Comparison of ENCODE assay signal across 21 cellular contexts in genomic region chr15:31297221-31297879, GRCh38. TPM values are rescaled to one million over a fixed set of nuclear protein-coding genes. Genes with fewer than 3 reads are reported as not detected.
DNase-seq lines count a peak whose midpoint lies in the region; ATAC-seq, FAIRE-seq and TF ChIP-seq lines count a peak whose summit lies in the region.
"Had no signal": no experiment of that assay in that cellular context is flagged by ENCODE, and none has a peak within 500 bp of the region (broad histone marks: within the 10 kb centered on the region; RNA-seq: fewer than 3 reads in every experiment).

No MANE protein-coding gene starts in this region.

- no peak overlapping the region for H3K14ac ChIP-seq in trophoblast cell (ENCODE audit: low read length)

- no peak for DNase-seq in MCF 10A (ENCODE audit: unreplicated experiment)
- no peak for DNase-seq in mammary epithelial cell
- no peak for DNase-seq in hepatocyte (ENCODE audit: low spot score)
- DNase-seq in pancreas: peak in 1 of 6 donors; percentile 51
- DNase-seq in trophoblast cell: no peak
- DNase-seq in inferior parietal cortex (ENCODE audit: extremely low spot score): no peak
- DNase-seq: activated CD4-positive, alpha-beta T cell treated with anti-CD3 and anti-CD28 coated beads, Interleukin-2, amount 50 U/mL, for 4 hours; activated naive CD8-positive, alpha-beta T cell treated with anti-CD3 and anti-CD28 coated beads, Interleukin-2, amount 10 ng/mL, durations not matched to agents 7 days and 5 days; CD4-positive, alpha-beta T cell; DMS79 treated with DMSO at 0.1 percent for 48 hours; effector memory CD4-positive, alpha-beta T cell; Karpas-422; NCI-H1105 treated with DMSO at 0.1 percent for 48 hours; RPMI8226; tibial artery had no signal

- H3K4me3 ChIP-seq in mammary epithelial cell (replicated peaks in 1 of 3; ENCODE audit: insufficient read depth in 1 of 3, low read depth in 2 of 3, low read length in 3 of 3) (no peak overlapping the region), hepatocyte (no peak overlapping the region), pancreas (no peak overlapping the region), trophoblast cell (ENCODE audit: low read depth, low read length) (no peak overlapping the region)
- H3K4me3 ChIP-seq: heart right ventricle, tibial artery had no signal

- H3K36me3 ChIP-seq in mammary epithelial cell (ENCODE audit: insufficient read depth, low read length): no peaks in the 10 kb centered on the region
- H3K36me3 ChIP-seq in hepatocyte (replicated peaks; ENCODE audit: insufficient read depth, low read depth): no peaks in the 10 kb centered on the region
- H3K36me3 ChIP-seq in pancreas: no peaks in the 10 kb centered on the region
- H3K36me3 ChIP-seq in trophoblast cell (ENCODE audit: control insufficient read depth in 1 of 2, insufficient read depth in 2 of 2, low read length in 2 of 2): no peaks in the 10 kb centered on the region
- H3K36me3 ChIP-seq: heart right ventricle, tibial artery had no signal

- dilution Hi-C loops in mammary epithelial cell (cut with HindIII; ENCODE audit: low sequenced_read_pairs): no loop called here

- CTCF ChIA-PET in MCF 10A (lab: Yijun Ruan, JAX) (interaction anchor here (0.5 to 1.3 kb wide), 5 partner anchors 13 to 459 kb away, joined by 3 read pairs; no protein-coding TSS in a partner anchor), mammary epithelial cell (lab: Charles Lee; ENCODE audit: low non-redundant PET) (no interaction called here)

- peaks cover 14% of the 10 kb centered on the region for H3K4me1 Mint-ChIP-seq in MCF 10A (ENCODE audit: insufficient read depth, unreplicated experiment)

- H3K4ac ChIP-seq in trophoblast cell (ENCODE audit: low read depth, low read length): no peak overlapping the region

- no peak overlapping the region for H3K9ac ChIP-seq in mammary epithelial cell (ENCODE audit: insufficient read depth, low read length)
- no peak overlapping the region for H3K9ac ChIP-seq in trophoblast cell (ENCODE audit: low read length)
- H3K9ac ChIP-seq: parathyroid adenoma had no signal

- peaks cover 6% of the 10 kb centered on the region for H3K36me3 Mint-ChIP-seq in MCF 10A (ENCODE audit: insufficient read depth, unreplicated experiment)
- H3K36me3 Mint-ChIP-seq: activated naive CD8-positive, alpha-beta T cell treated with anti-CD3 and anti-CD28 coated beads, Interleukin-2, amount 10 ng/mL, durations not matched to agents 7 days and 5 days had no signal

- H3K4me1 ChIP-seq in mammary epithelial cell (ENCODE audit: insufficient read depth, low read length) (no peaks in the 10 kb centered on the region), hepatocyte (ENCODE audit: insufficient read depth) (peaks cover 18% of the 10 kb centered on the region), pancreas (peaks cover 0 to 16% (median 12%) of the 10 kb centered on the region in 3 donors), trophoblast cell (ENCODE audit: control insufficient read depth in 1 of 2, insufficient read depth in 2 of 2, low read length in 2 of 2) (no peaks in the 10 kb centered on the region)
- H3K4me1 ChIP-seq: parathyroid adenoma had no signal

- peak overlapping the region; percentile 58 for H3K4me3 Mint-ChIP-seq in MCF 10A (ENCODE audit: unreplicated experiment)
- H3K4me3 Mint-ChIP-seq: activated naive CD8-positive, alpha-beta T cell treated with anti-CD3 and anti-CD28 coated beads, Interleukin-2, amount 10 ng/mL, durations not matched to agents 7 days and 5 days; CD4-positive, alpha-beta T cell had no signal

- no peak overlapping the region for H2BK120ac ChIP-seq in trophoblast cell (ENCODE audit: insufficient read depth, low read length, poor library complexity)

- H3K9me2 ChIP-seq in hepatocyte (replicated peaks; ENCODE audit: insufficient read depth): no peaks in the 10 kb centered on the region

- H3K79me2 ChIP-seq in mammary epithelial cell (ENCODE audit: insufficient read depth, low read length) (no peaks in the 10 kb centered on the region), hepatocyte (no peaks in the 10 kb centered on the region), trophoblast cell (ENCODE audit: control insufficient read depth, insufficient read depth, low read length, poor library complexity) (no peaks in the 10 kb centered on the region)
- H3K79me2 ChIP-seq: parathyroid adenoma had no signal

- FAIRE-seq in pancreas (lab: Jason Lieb, UNC): no peak
- FAIRE-seq: GM18507, keratinocyte had no signal

- no peak overlapping the region for H2BK5ac ChIP-seq in trophoblast cell (ENCODE audit: low read depth, low read length, poor library complexity)

- H3K9me3 Mint-ChIP-seq in MCF 10A (ENCODE audit: unreplicated experiment): no peaks in the 10 kb centered on the region
- H3K9me3 Mint-ChIP-seq: activated naive CD8-positive, alpha-beta T cell treated with anti-CD3 and anti-CD28 coated beads, Interleukin-2, amount 10 ng/mL, durations not matched to agents 7 days and 5 days; CD4-positive, alpha-beta T cell had no signal

- peak overlapping the region; percentile 35 for H3K27ac Mint-ChIP-seq in MCF 10A (ENCODE audit: low read depth, unreplicated experiment)
- H3K27ac Mint-ChIP-seq: activated naive CD8-positive, alpha-beta T cell treated with anti-CD3 and anti-CD28 coated beads, Interleukin-2, amount 10 ng/mL, durations not matched to agents 7 days and 5 days; CD4-positive, alpha-beta T cell had no signal

- H3K23ac ChIP-seq in trophoblast cell (ENCODE audit: low read length): no peak overlapping the region

- H4K20me1 ChIP-seq in mammary epithelial cell (ENCODE audit: insufficient read depth, low read length) (no peaks in the 10 kb centered on the region), hepatocyte (ENCODE audit: insufficient read depth, poor library complexity, severe bottlenecking) (no peaks in the 10 kb centered on the region)

- H3K27me3 Mint-ChIP-seq in MCF 10A (ENCODE audit: insufficient read depth, unreplicated experiment): peaks cover 12% of the 10 kb centered on the region

- H2AK5ac ChIP-seq in trophoblast cell (ENCODE audit: low read length): no peak overlapping the region

- H3K79me1 ChIP-seq in trophoblast cell (ENCODE audit: low read length): no peaks in the 10 kb centered on the region

- H4K8ac ChIP-seq in trophoblast cell (ENCODE audit: low read depth, low read length): no peak overlapping the region

- TF ChIP-seq CTCF in MCF 10A (IDR thresholded peaks at IDR 0.05; ENCODE audit: unreplicated experiment) (no peak), mammary epithelial cell (conservative IDR thresholded peaks at IDR 0.05 in 1 of 2, IDR thresholded peaks at IDR 0.05 in 1 of 2; ENCODE audit: extremely low read depth in 1 of 2, insufficient read depth in 1 of 2, low read depth in 1 of 2, low read length in 2 of 2) (no peak), hepatocyte (IDR thresholded peaks at IDR 0.05; ENCODE audit: poor library complexity) (no peak), pancreas (IDR thresholded peaks at IDR 0.05) (no peak)

- H3K9me3 ChIP-seq in mammary epithelial cell (replicated peaks; ENCODE audit: insufficient read depth, low read length) (no peaks in the 10 kb centered on the region), hepatocyte (ENCODE audit: low read depth) (no peaks in the 10 kb centered on the region), pancreas (no peaks in the 10 kb centered on the region), trophoblast cell (ENCODE audit: insufficient read depth, low read depth, low read length) (peaks cover 2% of the 10 kb centered on the region)
- H3K9me3 ChIP-seq: heart right ventricle, tibial artery had no signal

- no peaks in the 10 kb centered on the region for H3K27me3 ChIP-seq in mammary epithelial cell (ENCODE audit: insufficient read depth, low read length)
- H3K27me3 ChIP-seq in hepatocyte: no peaks in the 10 kb centered on the region
- no peaks in the 10 kb centered on the region for H3K27me3 ChIP-seq in pancreas
- H3K27me3 ChIP-seq in trophoblast cell (ENCODE audit: insufficient read depth, low read length): no peaks in the 10 kb centered on the region
- H3K27me3 ChIP-seq: heart right ventricle had no signal

- H4K91ac ChIP-seq in trophoblast cell (ENCODE audit: low read depth, low read length): no peak overlapping the region

- H3K27ac ChIP-seq in mammary epithelial cell (ENCODE audit: insufficient read depth, low read depth, low read length) (no peak overlapping the region), hepatocyte (peak overlapping the region; percentile 63), pancreas (peak overlapping the region in 3 of 4 donors; percentile 55 to 80 (median 57)), trophoblast cell (ENCODE audit: low read depth, low read length) (no peak overlapping the region)
- H3K27ac ChIP-seq: heart right ventricle, parathyroid adenoma, tibial artery had no signal

- POLR2A ChIA-PET in MCF 10A (lab: Yijun Ruan, JAX): interaction anchor here (0.9 to 1.2 kb wide), 3 partner anchors 29 to 82 kb away, joined by 3 to 5 read pairs (median 4); no protein-coding TSS in a partner anchor

- WGBS in mammary epithelial cell (ENCODE audit: low coverage, missing lambda C conversion rate): 79% methylated on average over 10 of the region's 10 CpGs
- 76% methylated on average over 10 of the region's 10 CpGs for WGBS in hepatocyte (ENCODE audit: low lambda C conversion rate, missing lambda C conversion rate)
- 71 to 77% methylated on average over 10 of the region's 10 CpGs for WGBS in pancreas, 2 donors
- WGBS in trophoblast cell (ENCODE audit: extremely low coverage, insufficient coverage, insufficient read length): no CpG with 5 or more reads among the region's 10 CpGs

- H2BK12ac ChIP-seq in trophoblast cell (ENCODE audit: low read length): no peak overlapping the region

- ATAC-seq in pancreas (no peak), GM18867 (IDR thresholded peaks at IDR 0.05; ENCODE audit: unreplicated experiment) (no peak), HG03378 (IDR thresholded peaks at IDR 0.05; ENCODE audit: unreplicated experiment) (no peak)

- H2AFZ ChIP-seq in mammary epithelial cell (ENCODE audit: low read depth, low read length) (no peak overlapping the region), hepatocyte (no peak overlapping the region), trophoblast cell (ENCODE audit: insufficient read depth, low read length, poor library complexity) (no peak overlapping the region)

- H4K12ac ChIP-seq in trophoblast cell (ENCODE audit: low read depth, low read length): no peak overlapping the region

- in situ Hi-C loops in mammary epithelial cell (cut with MboI; ENCODE audit: low sequenced_read_pairs in 2 of 2): no loop called here

- BruUV-seq in MCF 10A (replicated peaks; lab: Mats Ljungman, UMichigan) (no TSS peak), mammary epithelial cell (replicated peaks; lab: Mats Ljungman, UMichigan) (no TSS peak)

- no peak overlapping the region for H3K18ac ChIP-seq in trophoblast cell (ENCODE audit: low read length)

- no peak overlapping the region for H3K4me2 ChIP-seq in mammary epithelial cell (ENCODE audit: insufficient read depth, low read depth, low read length)
- peak overlapping the region; percentile 12 for H3K4me2 ChIP-seq in hepatocyte
- no peak overlapping the region for H3K4me2 ChIP-seq in trophoblast cell (ENCODE audit: low read length)

- intact Hi-C loops in MCF 10A (cut with micrococcal nuclease) (no loop called here), mammary epithelial cell (cut with micrococcal nuclease) (no loop called here), pancreas (cut with DNase I) (no loop called here)

RNA-seq across cellular contexts. Expression of gene KLF13, which starts 29.3 kb away (rescaled TPM):
- total RNA-seq in MCF 10A (2022): 83.1 and 110 TPM in 2 replicates
- 10 to 100 TPM; 49.8 to 62.3 TPM for total RNA-seq in mammary epithelial cell
- 25.1 TPM for polyA plus RNA-seq in mammary epithelial cell
- 40.5 TPM for polyA minus RNA-seq in mammary epithelial cell
- 35.4 and 51.2 TPM in 2 replicates for total RNA-seq in hepatocyte
- polyA plus RNA-seq in hepatocyte: 27.3 and 32.7 TPM in 2 replicates
- 10 to 100 TPM; 28.6 to 57.1 (median 37.2) TPM for total RNA-seq in pancreas
- polyA plus RNA-seq in pancreas: 10 to 100 TPM; 12.3 to 18.7 TPM
- polyA plus RNA-seq in trophoblast cell (2013): 76.0 and 79.4 TPM in 2 replicates

Comparison
In these comparisons a context has a peak if more than half of its experiments do, and no peak if none do; other contexts are left out.
1. H3K27ac ChIP-seq: peak in hepatocyte (single experiment) and pancreas (3 of 4); none in mammary epithelial cell (single experiment) and trophoblast cell (single experiment).